Comparison of ENCODE assay signal across 1 cellular context in the genomic region with DNA sequence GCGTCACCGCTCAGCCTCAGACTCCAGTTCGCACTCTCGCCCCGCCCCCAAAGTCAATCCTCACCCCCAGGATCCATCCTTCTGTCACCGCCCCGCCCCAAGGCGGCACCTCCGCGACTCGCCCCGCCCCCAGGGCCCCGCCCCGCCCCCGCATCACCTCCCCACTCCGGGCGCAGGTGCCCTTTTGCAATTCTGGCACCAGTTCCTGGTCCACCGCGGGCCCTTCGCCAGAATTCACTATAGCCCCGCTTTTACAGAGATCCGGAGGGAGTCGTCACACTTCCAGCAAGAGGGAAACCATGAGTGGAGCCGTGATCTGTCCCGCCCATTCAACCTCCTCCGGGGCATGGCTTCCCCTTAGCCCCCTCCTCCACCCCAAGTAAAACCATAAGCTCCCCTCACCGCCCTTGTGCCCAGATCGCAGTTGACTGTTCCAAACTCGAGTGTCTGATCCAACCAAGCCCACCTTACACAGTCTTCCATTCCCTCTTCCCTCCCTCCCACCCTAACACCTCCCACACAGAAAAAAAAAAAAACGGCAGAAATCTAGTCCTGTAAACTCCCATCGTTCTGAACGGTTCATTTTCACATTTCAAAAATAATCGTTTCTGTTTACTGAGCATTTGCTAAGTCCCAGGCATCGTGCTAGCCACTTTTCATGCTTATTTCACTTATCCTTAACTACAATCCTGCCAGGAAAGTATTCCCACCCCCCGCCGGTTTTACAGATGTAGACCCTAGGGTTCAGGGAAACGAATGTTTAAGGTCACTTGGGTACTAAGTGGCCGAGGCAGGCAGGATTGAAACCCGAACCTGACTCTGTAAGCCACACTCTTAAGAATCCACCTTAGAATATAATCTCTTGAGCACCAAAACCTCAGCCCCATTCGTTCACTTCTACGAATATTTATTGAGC.
A peak's percentile ranks its signal among the peaks of the same experiment; 100 is the strongest.
TF ChIP-seq lines count a peak whose summit lies in the region.

No MANE protein-coding gene starts in this region.

TF ChIP-seq in K562, 482 proteins besides CTCF, POLR2A, EP300 and RAD21 (continued from another document):
- TF ChIP-seq, protein P1, sequence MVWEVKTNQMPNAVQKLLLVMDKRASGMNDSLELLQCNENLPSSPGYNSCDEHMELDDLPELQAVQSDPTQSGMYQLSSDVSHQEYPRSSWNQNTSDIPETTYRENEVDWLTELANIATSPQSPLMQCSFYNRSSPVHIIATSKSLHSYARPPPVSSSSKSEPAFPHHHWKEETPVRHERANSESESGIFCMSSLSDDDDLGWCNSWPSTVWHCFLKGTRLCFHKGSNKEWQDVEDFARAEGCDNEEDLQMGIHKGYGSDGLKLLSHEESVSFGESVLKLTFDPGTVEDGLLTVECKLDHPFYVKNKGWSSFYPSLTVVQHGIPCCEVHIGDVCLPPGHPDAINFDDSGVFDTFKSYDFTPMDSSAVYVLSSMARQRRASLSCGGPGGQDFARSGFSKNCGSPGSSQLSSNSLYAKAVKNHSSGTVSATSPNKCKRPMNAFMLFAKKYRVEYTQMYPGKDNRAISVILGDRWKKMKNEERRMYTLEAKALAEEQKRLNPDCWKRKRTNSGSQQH (CRISPR knock-in tag; IDR thresholded peaks at IDR 0.05): no peak
- TF ChIP-seq NR2C2 (CRISPR knock-in tag; IDR thresholded peaks at IDR 0.05) (no peak), NR2C2 (tag; IDR thresholded peaks at IDR 0.05) (no peak), C11orf30 (IDR thresholded peaks at IDR 0.05; ENCODE audit: low read depth) (no peak), ZNF780A (CRISPR knock-in tag; IDR thresholded peaks at IDR 0.05) (no peak), SAP30 (IDR thresholded peaks at IDR 0.05; ENCODE audit: borderline replicate concordance, insufficient read depth, low read depth, low read length, poor library complexity, severe bottlenecking) (peak; percentile 53), RCOR1 (IDR thresholded peaks at IDR 0.05; ENCODE audit: borderline replicate concordance in 1 of 2, low read depth in 2 of 2, low read length in 2 of 2) (peak in 1 of 2 experiments; percentile 79; a peak in 1 of 4 replicates), JUN (IDR thresholded peaks at IDR 0.05; ENCODE audit: borderline replicate concordance, low read depth, low read length) (0 out of 2 replicates have a peak, but pooled peaks have one; percentile 25), JUN (CRISPR knock-in tag; IDR thresholded peaks at IDR 0.05; ENCODE audit: borderline replicate concordance) (no peak), RBBP5 (IDR thresholded peaks at IDR 0.05; ENCODE audit: borderline replicate concordance, insufficient read depth, low read length, poor library complexity, severe bottlenecking) (peak; percentile 3), HCFC1 (IDR thresholded peaks at IDR 0.05; ENCODE audit: low read depth, low read length) (no peak), ZNF232 (CRISPR knock-in tag; IDR thresholded peaks at IDR 0.05) (no peak), NR4A1 (CRISPR knock-in tag; IDR thresholded peaks at IDR 0.05) (no peak), NR4A1 (tag; IDR thresholded peaks at IDR 0.05) (no peak), DPF2 (IDR thresholded peaks at IDR 0.05) (0 out of 2 replicates have a peak, but pooled peaks have one; percentile 14), TAF1 (IDR thresholded peaks at IDR 0.05; ENCODE audit: control insufficient read depth, extremely low read depth, insufficient read depth, low read length, severe bottlenecking) (peak; percentile 17), MEIS2 (IDR thresholded peaks at IDR 0.05; ENCODE audit: partially characterized antibody) (peak; percentile 51), JUND (IDR thresholded peaks at IDR 0.05; ENCODE audit: borderline replicate concordance, low read depth, low read length) (no peak; the same call in 1 of the 2 replicates), JUND (tag; IDR thresholded peaks at IDR 0.05; ENCODE audit: borderline replicate concordance, low read depth, low read length) (no peak), ZNF384 (IDR thresholded peaks at IDR 0.05; ENCODE audit: low read depth, low read length) (peak; percentile 56; the same call in 1 of the 2 replicates), SREBF1 (IDR thresholded peaks at IDR 0.05; ENCODE audit: borderline replicate concordance, low read depth, low read length) (no peak), CC2D1A (IDR thresholded peaks at IDR 0.05) (no peak), CHD2 (IDR thresholded peaks at IDR 0.05; ENCODE audit: low read depth, low read length) (0 out of 2 replicates have a peak, but pooled peaks have one; percentile 9), CEBPG (CRISPR knock-in tag; IDR thresholded peaks at IDR 0.05) (no peak), CEBPG (tag; conservative IDR thresholded peaks at IDR 0.05 in 1 of 2, IDR thresholded peaks at IDR 0.05 in 1 of 2) (0 out of 4 replicates have a peak, but pooled peaks of 1 of the 2 experiments have one; percentile 56), HDAC1 (IDR thresholded peaks at IDR 0.05) (peak in 1 of 2 experiments; percentile 61; a peak in 2 of 4 replicates), SPI1 (IDR thresholded peaks at IDR 0.05; ENCODE audit: borderline replicate concordance, low read depth, low read length) (no peak)
- TF ChIP-seq, protein P2, sequence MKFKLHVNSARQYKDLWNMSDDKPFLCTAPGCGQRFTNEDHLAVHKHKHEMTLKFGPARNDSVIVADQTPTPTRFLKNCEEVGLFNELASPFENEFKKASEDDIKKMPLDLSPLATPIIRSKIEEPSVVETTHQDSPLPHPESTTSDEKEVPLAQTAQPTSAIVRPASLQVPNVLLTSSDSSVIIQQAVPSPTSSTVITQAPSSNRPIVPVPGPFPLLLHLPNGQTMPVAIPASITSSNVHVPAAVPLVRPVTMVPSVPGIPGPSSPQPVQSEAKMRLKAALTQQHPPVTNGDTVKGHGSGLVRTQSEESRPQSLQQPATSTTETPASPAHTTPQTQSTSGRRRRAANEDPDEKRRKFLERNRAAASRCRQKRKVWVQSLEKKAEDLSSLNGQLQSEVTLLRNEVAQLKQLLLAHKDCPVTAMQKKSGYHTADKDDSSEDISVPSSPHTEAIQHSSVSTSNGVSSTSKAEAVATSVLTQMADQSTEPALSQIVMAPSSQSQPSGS (CRISPR knock-in tag; IDR thresholded peaks at IDR 0.05): no peak
- TF ChIP-seq, protein P3, sequence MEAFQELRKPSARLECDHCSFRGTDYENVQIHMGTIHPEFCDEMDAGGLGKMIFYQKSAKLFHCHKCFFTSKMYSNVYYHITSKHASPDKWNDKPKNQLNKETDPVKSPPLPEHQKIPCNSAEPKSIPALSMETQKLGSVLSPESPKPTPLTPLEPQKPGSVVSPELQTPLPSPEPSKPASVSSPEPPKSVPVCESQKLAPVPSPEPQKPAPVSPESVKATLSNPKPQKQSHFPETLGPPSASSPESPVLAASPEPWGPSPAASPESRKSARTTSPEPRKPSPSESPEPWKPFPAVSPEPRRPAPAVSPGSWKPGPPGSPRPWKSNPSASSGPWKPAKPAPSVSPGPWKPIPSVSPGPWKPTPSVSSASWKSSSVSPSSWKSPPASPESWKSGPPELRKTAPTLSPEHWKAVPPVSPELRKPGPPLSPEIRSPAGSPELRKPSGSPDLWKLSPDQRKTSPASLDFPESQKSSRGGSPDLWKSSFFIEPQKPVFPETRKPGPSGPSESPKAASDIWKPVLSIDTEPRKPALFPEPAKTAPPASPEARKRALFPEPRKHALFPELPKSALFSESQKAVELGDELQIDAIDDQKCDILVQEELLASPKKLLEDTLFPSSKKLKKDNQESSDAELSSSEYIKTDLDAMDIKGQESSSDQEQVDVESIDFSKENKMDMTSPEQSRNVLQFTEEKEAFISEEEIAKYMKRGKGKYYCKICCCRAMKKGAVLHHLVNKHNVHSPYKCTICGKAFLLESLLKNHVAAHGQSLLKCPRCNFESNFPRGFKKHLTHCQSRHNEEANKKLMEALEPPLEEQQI (IDR thresholded peaks at IDR 0.05): no peak
- TF ChIP-seq, protein P4, sequence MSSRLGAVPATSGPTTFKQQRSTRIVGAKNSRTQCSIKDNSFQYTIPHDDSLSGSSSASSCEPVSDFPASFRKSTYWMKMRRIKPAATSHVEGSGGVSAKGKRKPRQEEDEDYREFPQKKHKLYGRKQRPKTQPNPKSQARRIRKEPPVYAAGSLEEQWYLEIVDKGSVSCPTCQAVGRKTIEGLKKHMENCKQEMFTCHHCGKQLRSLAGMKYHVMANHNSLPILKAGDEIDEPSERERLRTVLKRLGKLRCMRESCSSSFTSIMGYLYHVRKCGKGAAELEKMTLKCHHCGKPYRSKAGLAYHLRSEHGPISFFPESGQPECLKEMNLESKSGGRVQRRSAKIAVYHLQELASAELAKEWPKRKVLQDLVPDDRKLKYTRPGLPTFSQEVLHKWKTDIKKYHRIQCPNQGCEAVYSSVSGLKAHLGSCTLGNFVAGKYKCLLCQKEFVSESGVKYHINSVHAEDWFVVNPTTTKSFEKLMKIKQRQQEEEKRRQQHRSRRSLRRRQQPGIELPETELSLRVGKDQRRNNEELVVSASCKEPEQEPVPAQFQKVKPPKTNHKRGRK (tag; IDR thresholded peaks at IDR 0.05): 0 out of 2 replicates have a peak, but pooled peaks have one; percentile 23
- TF ChIP-seq, protein P5, sequence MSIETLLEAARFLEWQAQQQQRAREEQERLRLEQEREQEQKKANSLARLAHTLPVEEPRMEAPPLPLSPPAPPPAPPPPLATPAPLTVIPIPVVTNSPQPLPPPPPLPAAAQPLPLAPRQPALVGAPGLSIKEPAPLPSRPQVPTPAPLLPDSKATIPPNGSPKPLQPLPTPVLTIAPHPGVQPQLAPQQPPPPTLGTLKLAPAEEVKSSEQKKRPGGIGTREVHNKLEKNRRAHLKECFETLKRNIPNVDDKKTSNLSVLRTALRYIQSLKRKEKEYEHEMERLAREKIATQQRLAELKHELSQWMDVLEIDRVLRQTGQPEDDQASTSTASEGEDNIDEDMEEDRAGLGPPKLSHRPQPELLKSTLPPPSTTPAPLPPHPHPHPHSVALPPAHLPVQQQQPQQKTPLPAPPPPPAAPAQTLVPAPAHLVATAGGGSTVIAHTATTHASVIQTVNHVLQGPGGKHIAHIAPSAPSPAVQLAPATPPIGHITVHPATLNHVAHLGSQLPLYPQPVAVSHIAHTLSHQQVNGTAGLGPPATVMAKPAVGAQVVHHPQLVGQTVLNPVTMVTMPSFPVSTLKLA (conservative IDR thresholded peaks at IDR 0.05): 0 out of 4 replicates have a peak, but pooled peaks of 1 of the 2 experiments have one; percentile 1
- TF ChIP-seq, protein P6, sequence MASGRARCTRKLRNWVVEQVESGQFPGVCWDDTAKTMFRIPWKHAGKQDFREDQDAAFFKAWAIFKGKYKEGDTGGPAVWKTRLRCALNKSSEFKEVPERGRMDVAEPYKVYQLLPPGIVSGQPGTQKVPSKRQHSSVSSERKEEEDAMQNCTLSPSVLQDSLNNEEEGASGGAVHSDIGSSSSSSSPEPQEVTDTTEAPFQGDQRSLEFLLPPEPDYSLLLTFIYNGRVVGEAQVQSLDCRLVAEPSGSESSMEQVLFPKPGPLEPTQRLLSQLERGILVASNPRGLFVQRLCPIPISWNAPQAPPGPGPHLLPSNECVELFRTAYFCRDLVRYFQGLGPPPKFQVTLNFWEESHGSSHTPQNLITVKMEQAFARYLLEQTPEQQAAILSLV (tag; IDR thresholded peaks at IDR 0.05): no peak
- TF ChIP-seq, protein P7, sequence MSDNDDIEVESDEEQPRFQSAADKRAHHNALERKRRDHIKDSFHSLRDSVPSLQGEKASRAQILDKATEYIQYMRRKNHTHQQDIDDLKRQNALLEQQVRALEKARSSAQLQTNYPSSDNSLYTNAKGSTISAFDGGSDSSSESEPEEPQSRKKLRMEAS (CRISPR knock-in tag; IDR thresholded peaks at IDR 0.05): no peak
- TF ChIP-seq, protein P8, sequence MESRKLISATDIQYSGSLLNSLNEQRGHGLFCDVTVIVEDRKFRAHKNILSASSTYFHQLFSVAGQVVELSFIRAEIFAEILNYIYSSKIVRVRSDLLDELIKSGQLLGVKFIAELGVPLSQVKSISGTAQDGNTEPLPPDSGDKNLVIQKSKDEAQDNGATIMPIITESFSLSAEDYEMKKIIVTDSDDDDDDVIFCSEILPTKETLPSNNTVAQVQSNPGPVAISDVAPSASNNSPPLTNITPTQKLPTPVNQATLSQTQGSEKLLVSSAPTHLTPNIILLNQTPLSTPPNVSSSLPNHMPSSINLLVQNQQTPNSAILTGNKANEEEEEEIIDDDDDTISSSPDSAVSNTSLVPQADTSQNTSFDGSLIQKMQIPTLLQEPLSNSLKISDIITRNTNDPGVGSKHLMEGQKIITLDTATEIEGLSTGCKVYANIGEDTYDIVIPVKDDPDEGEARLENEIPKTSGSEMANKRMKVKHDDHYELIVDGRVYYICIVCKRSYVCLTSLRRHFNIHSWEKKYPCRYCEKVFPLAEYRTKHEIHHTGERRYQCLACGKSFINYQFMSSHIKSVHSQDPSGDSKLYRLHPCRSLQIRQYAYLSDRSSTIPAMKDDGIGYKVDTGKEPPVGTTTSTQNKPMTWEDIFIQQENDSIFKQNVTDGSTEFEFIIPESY (CRISPR knock-in tag; IDR thresholded peaks at IDR 0.05): no peak
- TF ChIP-seq, protein P9, sequence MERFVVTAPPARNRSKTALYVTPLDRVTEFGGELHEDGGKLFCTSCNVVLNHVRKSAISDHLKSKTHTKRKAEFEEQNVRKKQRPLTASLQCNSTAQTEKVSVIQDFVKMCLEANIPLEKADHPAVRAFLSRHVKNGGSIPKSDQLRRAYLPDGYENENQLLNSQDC (CRISPR knock-in tag; IDR thresholded peaks at IDR 0.05): no peak
